Comparison of ENCODE assay signal across 20 cellular contexts in the genomic region with DNA sequence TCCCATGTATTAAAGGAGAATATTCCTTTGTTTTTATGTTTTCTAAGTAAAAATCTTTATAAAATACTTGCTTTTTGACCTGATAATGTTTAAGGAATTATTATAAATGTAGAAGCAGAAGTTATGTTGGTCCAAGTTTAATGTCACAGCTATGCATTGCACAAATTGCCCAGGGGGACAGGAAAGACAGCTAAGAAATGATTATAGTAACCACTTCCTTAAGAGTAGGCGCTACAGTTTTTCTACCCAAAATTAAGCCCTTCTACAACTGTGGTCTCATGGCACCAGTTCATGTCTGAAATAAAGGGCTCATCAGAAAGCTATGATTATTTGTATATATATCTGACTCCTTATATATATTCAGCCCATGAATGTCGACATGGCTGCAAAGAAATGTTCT.
"Had no signal": no experiment of that assay in that cellular context is flagged by ENCODE, and none has a peak within 500 bp of the region (broad histone marks: within the 10 kb centered on the region; RNA-seq: fewer than 3 reads in every experiment).

No MANE protein-coding gene starts in this region.

- H3K9me3 Mint-ChIP-seq: activated B cell treated with CpG ODN at 0.5 μM for 24 hours; activated CD4-positive, alpha-beta T cell treated with anti-CD3 and anti-CD28 coated beads, Interleukin-2, amount 10 ng/mL, durations not matched to agents 24 days and 14 days; naive thymus-derived CD8-positive, alpha-beta T cell had no signal

- H3K27ac Mint-ChIP-seq: activated B cell treated with CpG ODN at 0.5 μM for 24 hours; activated CD4-positive, alpha-beta T cell treated with anti-CD3 and anti-CD28 coated beads, Interleukin-2, amount 10 ng/mL, durations not matched to agents 24 days and 14 days; activated CD8-positive, alpha-beta T cell treated with anti-CD3 and anti-CD28 coated beads, Interleukin-2, amount 10 ng/mL, durations not matched to agents 7 days and 5 days; activated naive CD8-positive, alpha-beta T cell; naive thymus-derived CD8-positive, alpha-beta T cell had no signal

- H3K36me3 ChIP-seq: tibial nerve, vagina had no signal

- H3K27me3 Mint-ChIP-seq: activated B cell treated with CpG ODN at 0.5 μM for 24 hours; activated CD4-positive, alpha-beta T cell treated with anti-CD3 and anti-CD28 coated beads, Interleukin-2, amount 10 ng/mL, durations not matched to agents 24 days and 14 days; activated naive CD8-positive, alpha-beta T cell; naive thymus-derived CD8-positive, alpha-beta T cell had no signal

- ATAC-seq: activated CD8-positive, alpha-beta T cell treated with anti-CD3 and anti-CD28 coated beads, Interleukin-2, amount 10 ng/mL, durations not matched to agents 7 days and 5 days; naive thymus-derived CD8-positive, alpha-beta T cell had no signal

- H3K27me3 ChIP-seq: esophagus squamous epithelium, tibial nerve, vagina had no signal

- H3K4me1 Mint-ChIP-seq: activated B cell treated with CpG ODN at 0.5 μM for 24 hours; naive thymus-derived CD8-positive, alpha-beta T cell had no signal

- H3K4me3 Mint-ChIP-seq: activated B cell treated with CpG ODN at 0.5 μM for 24 hours; activated CD4-positive, alpha-beta T cell treated with anti-CD3 and anti-CD28 coated beads, Interleukin-2, amount 10 ng/mL, durations not matched to agents 24 days and 14 days; activated CD8-positive, alpha-beta T cell treated with anti-CD3 and anti-CD28 coated beads, Interleukin-2, amount 10 ng/mL, durations not matched to agents 7 days and 5 days; activated naive CD8-positive, alpha-beta T cell; naive thymus-derived CD8-positive, alpha-beta T cell had no signal

- H3K4me1 ChIP-seq: vagina had no signal

- H3K27ac ChIP-seq: esophagus squamous epithelium, left ventricle myocardium inferior, tibial nerve, vagina had no signal

- DNase-seq: activated B cell treated with CpG ODN at 0.5 μM for 24 hours; activated CD4-positive, alpha-beta T cell treated with anti-CD3 and anti-CD28 coated beads, Interleukin-2, amount 10 ng/mL, durations not matched to agents 24 days and 14 days; activated CD8-positive, alpha-beta memory T cell treated with anti-CD3 and anti-CD28 coated beads, Interleukin-2, amount 50 U/mL, for 4 hours; activated CD8-positive, alpha-beta T cell treated with anti-CD3 and anti-CD28 coated beads, Interleukin-2, amount 10 ng/mL, durations not matched to agents 7 days and 5 days; activated effector memory CD4-positive, alpha-beta T cell treated with anti-CD3 and anti-CD28 coated beads, Interleukin-2, amount 50 U/mL, for 16 hours; activated T-cell treated with anti-CD3 and anti-CD28 coated beads, Interleukin-2, amount 50 U/mL, for 48 hours; amniotic stem cell; cortex of kidney; effector CD4-positive, alpha-beta T cell; esophagus squamous epithelium; hypothalamus; left ventricle myocardium inferior; naive thymus-derived CD8-positive, alpha-beta T cell; nucleus accumbens; stimulated activated CD4-positive, alpha-beta T cell treated with anti-CD3 and anti-CD28 coated beads, Interleukin-4, amount 100 ng/mL, for 1 hour; stimulated activated naive CD4-positive, alpha-beta T cell; T1000 had no signal

- H3K4me3 ChIP-seq: esophagus squamous epithelium, left ventricle myocardium inferior, tibial nerve, vagina had no signal

- H3K9me3 ChIP-seq: esophagus squamous epithelium, left ventricle myocardium inferior, tibial nerve, vagina had no signal
